ENCODE assay signal across 1 cellular context in the genomic region with DNA sequence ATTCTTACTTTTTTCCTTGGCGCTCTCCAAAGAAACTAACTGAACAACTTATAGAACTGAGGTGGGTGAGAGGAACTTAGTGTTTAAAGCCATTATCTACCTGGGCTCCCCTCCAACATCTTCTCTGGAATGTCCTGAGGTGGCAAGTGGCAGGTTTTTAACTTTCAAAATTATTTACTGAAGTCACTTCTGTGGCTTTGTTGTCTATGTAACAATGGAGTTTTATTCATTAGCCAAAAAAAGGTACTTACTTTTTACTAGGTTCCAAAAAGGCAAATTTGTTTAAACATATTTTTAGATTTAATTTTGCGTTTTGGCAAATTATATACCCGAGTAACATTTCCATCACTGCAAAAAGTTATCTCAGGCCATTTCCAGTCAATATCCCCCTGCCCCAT.
TF ChIP-seq lines count a peak whose summit lies in the region.

No MANE protein-coding gene starts in this region.

TF ChIP-seq in GM12878, 131 proteins besides CTCF, POLR2A, EP300 and RAD21:
- TF ChIP-seq MYC (IDR thresholded peaks at IDR 0.05; ENCODE audit: insufficient read depth, insufficient read length, insufficient replicate concordance, low read length, severe bottlenecking) (no peak), FOXM1 (IDR thresholded peaks at IDR 0.05; ENCODE audit: low read depth, low read length) (no peak), CBFB (IDR thresholded peaks at IDR 0.05; ENCODE audit: low read depth) (no peak), PML (IDR thresholded peaks at IDR 0.05; ENCODE audit: low read length) (no peak), MYB (IDR thresholded peaks at IDR 0.05; ENCODE audit: borderline replicate concordance, low read depth, low read length) (no peak), HDAC6 (IDR thresholded peaks at IDR 0.05; ENCODE audit: unreplicated experiment) (no peak), SMC3 (IDR thresholded peaks at IDR 0.05; ENCODE audit: borderline replicate concordance, low read length) (no peak), CREB1 (IDR thresholded peaks at IDR 0.05; ENCODE audit: low read depth) (no peak), NR2C1 (IDR thresholded peaks at IDR 0.05) (no peak), ZNF592 (IDR thresholded peaks at IDR 0.05) (no peak)
- TF ChIP-seq, protein P1, sequence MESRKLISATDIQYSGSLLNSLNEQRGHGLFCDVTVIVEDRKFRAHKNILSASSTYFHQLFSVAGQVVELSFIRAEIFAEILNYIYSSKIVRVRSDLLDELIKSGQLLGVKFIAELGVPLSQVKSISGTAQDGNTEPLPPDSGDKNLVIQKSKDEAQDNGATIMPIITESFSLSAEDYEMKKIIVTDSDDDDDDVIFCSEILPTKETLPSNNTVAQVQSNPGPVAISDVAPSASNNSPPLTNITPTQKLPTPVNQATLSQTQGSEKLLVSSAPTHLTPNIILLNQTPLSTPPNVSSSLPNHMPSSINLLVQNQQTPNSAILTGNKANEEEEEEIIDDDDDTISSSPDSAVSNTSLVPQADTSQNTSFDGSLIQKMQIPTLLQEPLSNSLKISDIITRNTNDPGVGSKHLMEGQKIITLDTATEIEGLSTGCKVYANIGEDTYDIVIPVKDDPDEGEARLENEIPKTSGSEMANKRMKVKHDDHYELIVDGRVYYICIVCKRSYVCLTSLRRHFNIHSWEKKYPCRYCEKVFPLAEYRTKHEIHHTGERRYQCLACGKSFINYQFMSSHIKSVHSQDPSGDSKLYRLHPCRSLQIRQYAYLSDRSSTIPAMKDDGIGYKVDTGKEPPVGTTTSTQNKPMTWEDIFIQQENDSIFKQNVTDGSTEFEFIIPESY (IDR thresholded peaks at IDR 0.05): no peak
TF ChIP-seq in GM12878: peak in this region for 0.
